Comparison of ENCODE assay signal across 18 cellular contexts in genomic region chr9:104200456-104200994, GRCh38.
DNase-seq lines count a peak whose midpoint lies in the region; ATAC-seq and TF ChIP-seq lines count a peak whose summit lies in the region.
"Had no signal": no experiment of that assay in that cellular context is flagged by ENCODE, and none has a peak within 500 bp of the region (broad histone marks: within the 10 kb centered on the region; RNA-seq: fewer than 3 reads in every experiment).

No MANE protein-coding gene starts in this region.

- TF ChIP-seq CTCF in right atrium auricular region (IDR thresholded peaks at IDR 0.05) (no peak), RWPE2 (IDR thresholded peaks at IDR 0.05; ENCODE audit: poor library complexity, severe bottlenecking) (no peak), chondrocyte (IDR thresholded peaks at IDR 0.05) (no peak), osteocyte (IDR thresholded peaks at IDR 0.05) (no peak)

- intact Hi-C loops in left ventricle myocardium superior (cut with micrococcal nuclease) = no loop called here
- intact Hi-C loops in naive thymus-derived CD4-positive, alpha-beta T cell (cut with micrococcal nuclease) = no loop called here

- peak; percentile 20 for DNase-seq in left ventricle myocardium superior
- no peak for DNase-seq in right atrium auricular region (ENCODE audit: low spot score)
- DNase-seq in RWPE2 (ENCODE audit: low spot score) = peak; percentile 45
- peak; percentile 84 for DNase-seq in chondrocyte (ENCODE audit: low spot score)
- DNase-seq in naive thymus-derived CD4-positive, alpha-beta T cell = no peak
- DNase-seq in activated effector memory CD4-positive, alpha-beta T cell treated with anti-CD3 and anti-CD28 coated beads, Interleukin-2, amount 50 U/mL, for 16 hours = no peak
- DNase-seq in osteocyte (ENCODE audit: extremely low spot score, unreplicated experiment) = no peak
- DNase-seq in MG63 = no peak
- DNase-seq: C1 segment of cervical spinal cord; Calu3; CD4-positive, alpha-beta memory T cell; COR-L47; DMS53; DMS79 treated with DMSO at 0.1 percent for 48 hours; GF-D8; H9 had no signal

- H3K27me3 Mint-ChIP-seq in chondrocyte (ENCODE audit: low read depth) = peaks cover 14% of the 10 kb centered on the region
- peaks cover 0 to 13% (median 7%) of the 10 kb centered on the region in 5 donors for H3K27me3 Mint-ChIP-seq in naive thymus-derived CD4-positive, alpha-beta T cell
- H3K27me3 Mint-ChIP-seq in osteocyte (ENCODE audit: unreplicated experiment) = no peaks in the 10 kb centered on the region

- H3K27ac ChIP-seq in right atrium auricular region = no peak overlapping the region
- no peak overlapping the region for H3K27ac ChIP-seq in RWPE2 (ENCODE audit: poor library complexity, severe bottlenecking)
- no peak overlapping the region for H3K27ac ChIP-seq in naive thymus-derived CD4-positive, alpha-beta T cell (ENCODE audit: low read depth, low read length)

- H3K9me3 ChIP-seq in right atrium auricular region (no peaks in the 10 kb centered on the region), RWPE2 (ENCODE audit: severe bottlenecking) (no peaks in the 10 kb centered on the region), MG63 (no peaks in the 10 kb centered on the region; the same call in 1 of the 2 replicates)
- no peaks in the 10 kb centered on the region for H3K9me3 ChIP-seq in naive thymus-derived CD4-positive, alpha-beta T cell (ENCODE audit: control insufficient read depth in 2 of 3, low read length in 3 of 3)

- H3K4me1 ChIP-seq in right atrium auricular region (no peaks in the 10 kb centered on the region), RWPE2 (ENCODE audit: insufficient read depth, poor library complexity, severe bottlenecking) (no peaks in the 10 kb centered on the region)
- H3K4me1 ChIP-seq in naive thymus-derived CD4-positive, alpha-beta T cell (ENCODE audit: control insufficient read depth in 2 of 2, insufficient read depth in 2 of 2, low read length in 2 of 2) = no peaks in the 10 kb centered on the region

- CTCF ChIA-PET in naive thymus-derived CD4-positive, alpha-beta T cell (lab: Charles Lee) = interaction anchor here (0.6 kb wide), 1 partner anchor 30 kb away, joined by 3 read pairs; no protein-coding TSS in a partner anchor

- H3K4me1 Mint-ChIP-seq in chondrocyte (ENCODE audit: low read depth) (no peaks in the 10 kb centered on the region), osteocyte (ENCODE audit: unreplicated experiment) (no peaks in the 10 kb centered on the region)
- H3K4me1 Mint-ChIP-seq in naive thymus-derived CD4-positive, alpha-beta T cell = no peaks in the 10 kb centered on the region
- H3K4me1 Mint-ChIP-seq: CD4-positive, alpha-beta memory T cell; GM23338; H9 had no signal

- H3K4me3 ChIP-seq in right atrium auricular region = no peak overlapping the region
- H3K4me3 ChIP-seq in RWPE2 (ENCODE audit: severe bottlenecking) = no peak overlapping the region
- no peak overlapping the region for H3K4me3 ChIP-seq in naive thymus-derived CD4-positive, alpha-beta T cell (ENCODE audit: low read length)
- H3K4me3 ChIP-seq in MG63 = no peak overlapping the region
- H3K4me3 ChIP-seq: GM23338 had no signal

- H3K36me3 ChIP-seq in right atrium auricular region (no peaks in the 10 kb centered on the region), RWPE2 (ENCODE audit: low read depth) (no peaks in the 10 kb centered on the region), MG63 (no peaks in the 10 kb centered on the region)
- H3K36me3 ChIP-seq in naive thymus-derived CD4-positive, alpha-beta T cell (ENCODE audit: control insufficient read depth in 2 of 3, insufficient read depth in 3 of 3, low read length in 3 of 3) = no peaks in the 10 kb centered on the region

- H3K36me3 Mint-ChIP-seq in chondrocyte (ENCODE audit: low read depth) (no peaks in the 10 kb centered on the region), osteocyte (ENCODE audit: unreplicated experiment) (no peaks in the 10 kb centered on the region)
- no peaks in the 10 kb centered on the region for H3K36me3 Mint-ChIP-seq in naive thymus-derived CD4-positive, alpha-beta T cell
- H3K36me3 Mint-ChIP-seq: CD4-positive, alpha-beta memory T cell had no signal

- H3K27ac Mint-ChIP-seq in chondrocyte (ENCODE audit: unreplicated experiment) (no peak overlapping the region), osteocyte (ENCODE audit: unreplicated experiment) (no peak overlapping the region)
- no peak overlapping the region for H3K27ac Mint-ChIP-seq in naive thymus-derived CD4-positive, alpha-beta T cell
- H3K27ac Mint-ChIP-seq: CD4-positive, alpha-beta memory T cell; GM23338; H9 had no signal

- no peaks in the 10 kb centered on the region for H3K27me3 ChIP-seq in right atrium auricular region
- no peaks in the 10 kb centered on the region for H3K27me3 ChIP-seq in RWPE2 (ENCODE audit: insufficient read depth, poor library complexity, severe bottlenecking)
- no peaks in the 10 kb centered on the region for H3K27me3 ChIP-seq in naive thymus-derived CD4-positive, alpha-beta T cell (ENCODE audit: control insufficient read depth in 2 of 2, insufficient read depth in 2 of 2, low read length in 2 of 2)
- no peaks in the 10 kb centered on the region for H3K27me3 ChIP-seq in MG63

- ATAC-seq in left ventricle myocardium superior (no peak), RWPE2 (ENCODE audit: low read depth) (no peak)
- ATAC-seq in naive thymus-derived CD4-positive, alpha-beta T cell = peak; percentile 12
- ATAC-seq: GM23338, HCT116 had no signal

- POLR2A ChIA-PET in naive thymus-derived CD4-positive, alpha-beta T cell (lab: Charles Lee) = no interaction called here

- H3K4me3 Mint-ChIP-seq in chondrocyte (ENCODE audit: unreplicated experiment) (no peak overlapping the region), osteocyte (ENCODE audit: unreplicated experiment) (no peak overlapping the region)
- no peak overlapping the region for H3K4me3 Mint-ChIP-seq in naive thymus-derived CD4-positive, alpha-beta T cell
- H3K4me3 Mint-ChIP-seq: CD4-positive, alpha-beta memory T cell; GM23338; H9 had no signal

- H3K9me3 Mint-ChIP-seq in chondrocyte (ENCODE audit: low read depth) (peaks cover 3% of the 10 kb centered on the region), osteocyte (ENCODE audit: unreplicated experiment) (peaks cover 3% of the 10 kb centered on the region)
- H3K9me3 Mint-ChIP-seq in naive thymus-derived CD4-positive, alpha-beta T cell = peaks cover 0 to 4% (median 0%) of the 10 kb centered on the region in 11 donors

Comparison
In these comparisons a context has a peak if more than half of its experiments do, and no peak if none do; other contexts are left out.
1. DNase-seq: peak in left ventricle myocardium superior (single experiment), RWPE2 (single experiment) and chondrocyte (single experiment); none in right atrium auricular region (single experiment), naive thymus-derived CD4-positive, alpha-beta T cell (0 of 9), activated effector memory CD4-positive, alpha-beta T cell treated with anti-CD3 and anti-CD28 coated beads, Interleukin-2, amount 50 U/mL, for 16 hours (single experiment), osteocyte (single experiment) and MG63 (single experiment).